In the genomic region with DNA sequence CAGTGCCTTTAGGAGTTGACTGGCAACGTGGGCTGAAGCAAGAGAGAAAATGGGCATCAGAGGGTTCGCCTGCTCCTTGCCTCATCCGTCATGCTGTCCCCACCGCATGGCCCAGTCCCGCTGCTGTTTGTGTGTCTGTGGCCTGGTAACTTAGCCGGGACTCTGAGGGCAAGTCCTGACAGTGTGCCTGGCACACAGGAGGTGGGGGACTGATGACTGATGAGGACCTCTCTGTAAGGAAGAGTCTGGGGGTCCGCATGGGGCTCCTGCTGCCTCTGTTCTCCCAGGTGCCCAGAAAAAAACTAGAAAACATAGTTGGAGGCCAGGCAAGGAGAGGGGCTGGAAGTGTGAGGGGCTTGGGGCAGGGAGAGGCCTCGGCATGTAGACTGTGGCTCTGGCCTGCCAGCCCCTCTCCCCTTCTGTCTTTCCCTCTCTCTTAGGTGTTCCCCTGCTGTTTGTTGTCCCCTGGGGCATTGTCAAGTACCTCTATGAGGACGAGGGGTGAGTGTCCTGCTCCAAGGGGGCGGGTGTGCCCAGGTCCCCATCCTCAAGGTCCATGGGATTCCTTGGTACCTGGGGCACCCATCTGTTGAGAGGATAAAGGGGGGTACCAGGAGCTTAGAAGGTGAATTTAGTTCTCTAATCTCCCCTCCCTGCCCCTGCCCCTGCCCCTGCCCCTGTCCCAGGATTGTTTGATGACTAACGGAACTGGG, we compare ENCODE assay signal across 21 cellular contexts. TPM values are rescaled to one million over a fixed set of nuclear protein-coding genes. Genes with fewer than 3 reads are reported as not detected.
"Had no signal": no experiment of that assay in that cellular context is flagged by ENCODE, and none has a peak within 500 bp of the region (broad histone marks: within the 10 kb centered on the region; RNA-seq: fewer than 3 reads in every experiment).

No MANE protein-coding gene starts in this region.

- DNase-seq: cerebellar nuclear complex; colonic mucosa; effector CD4-positive, alpha-beta T cell; foreskin melanocyte; left colon; mammary epithelial cell; naive thymus-derived CD4-positive, alpha-beta T cell; occipital lobe; right lobe of liver; spleen; stimulated activated CD4-positive, alpha-beta T cell treated with anti-CD3 and anti-CD28 coated beads, Interleukin-15, amount 100 ng/mL, for 24 hours; stimulated activated CD4-positive, alpha-beta T cell treated with anti-CD3 and anti-CD28 coated beads, Interleukin-1b, Interleukin-23, amount 100 ng/mL, for 48 hours; stimulated activated CD4-positive, alpha-beta T cell treated with anti-CD3 and anti-CD28 coated beads, Interleukin-4, amount 100 ng/mL, for 24 hours; stimulated activated naive B cell treated with anti-CD40 and anti-IgM and Interleukin-4, amounts not matched to agents 10 μg/mL and 1 μg/mL and 100 μg/mL, for 72 hours; stimulated activated naive CD8-positive, alpha-beta T cell treated with anti-CD3 and anti-CD28 coated beads, Interleukin-15, amount 100 ng/mL, for 72 hours; testis; upper lobe of right lung had no signal

- H3K27ac Mint-ChIP-seq: naive thymus-derived CD4-positive, alpha-beta T cell; neural progenitor cell; stimulated activated naive B cell treated with anti-CD40 and anti-IgM and Interleukin-4, amounts not matched to agents 10 μg/mL and 1 μg/mL and 100 μg/mL, for 72 hours had no signal

- H3K36me3 Mint-ChIP-seq: naive thymus-derived CD4-positive, alpha-beta T cell; neural progenitor cell; stimulated activated naive B cell treated with anti-CD40 and anti-IgM and Interleukin-4, amounts not matched to agents 10 μg/mL and 1 μg/mL and 100 μg/mL, for 72 hours had no signal

- H3K9me3 Mint-ChIP-seq: naive thymus-derived CD4-positive, alpha-beta T cell; neural progenitor cell; stimulated activated naive B cell treated with anti-CD40 and anti-IgM and Interleukin-4, amounts not matched to agents 10 μg/mL and 1 μg/mL and 100 μg/mL, for 72 hours; stimulated activated naive CD8-positive, alpha-beta T cell treated with anti-CD3 and anti-CD28 coated beads, Interleukin-15, amount 100 ng/mL, for 72 hours had no signal

- ATAC-seq: left colon; naive thymus-derived CD4-positive, alpha-beta T cell; right lobe of liver; upper lobe of right lung had no signal

- H3K4me3 Mint-ChIP-seq: naive thymus-derived CD4-positive, alpha-beta T cell; neural progenitor cell; stimulated activated naive B cell treated with anti-CD40 and anti-IgM and Interleukin-4, amounts not matched to agents 10 μg/mL and 1 μg/mL and 100 μg/mL, for 72 hours; stimulated activated naive CD8-positive, alpha-beta T cell treated with anti-CD3 and anti-CD28 coated beads, Interleukin-15, amount 100 ng/mL, for 72 hours had no signal

- H3K4me1 Mint-ChIP-seq: naive thymus-derived CD4-positive, alpha-beta T cell had no signal

RNA-seq across cellular contexts. Expression of a gene that starts 29.5 kb away (rescaled TPM):
- total RNA-seq: colonic mucosa; dermis microvascular lymphatic vessel endothelial cell; left colon; mesenteric fat pad; naive thymus-derived CD4-positive, alpha-beta T cell; occipital lobe; renal cortical epithelial cell; right lobe of liver; upper lobe of right lung had no signal
